In genomic region chr9:110748251-110748893, GRCh38 we compare ENCODE assay signal across 27 cellular contexts.
DNase-seq lines count a peak whose midpoint lies in the region; ATAC-seq and TF ChIP-seq lines count a peak whose summit lies in the region.
"Had no signal": no experiment of that assay in that cellular context is flagged by ENCODE, and none has a peak within 500 bp of the region (broad histone marks: within the 10 kb centered on the region; RNA-seq: fewer than 3 reads in every experiment).

No MANE protein-coding gene starts in this region.

- H3K27ac ChIP-seq in HEK293 (ENCODE audit: extremely low read depth, low read depth, low read length): no peak overlapping the region
- no peak overlapping the region for H3K27ac ChIP-seq in RWPE1
- peak overlapping the region; percentile 24 to 92 (median 52) for H3K27ac ChIP-seq in thyroid gland
- H3K27ac ChIP-seq: cardiac muscle cell, lower lobe of right lung, Peyer's patch, SK-N-MC, spleen, testis had no signal

- POLR2A ChIA-PET in HEK293 (lab: Yijun Ruan, JAX) (no interaction called here), RWPE1 (lab: Yijun Ruan, JAX; ENCODE audit: low non-redundant PET) (interaction anchor here (0.5 kb wide), 1 partner anchor 345 kb away, joined by 3 read pairs; no protein-coding TSS in a partner anchor)

- WGBS in thyroid gland, 2 donors: 53 to 54% methylated on average over 5 of the region's 5 CpGs

- H3K4me1 ChIP-seq in HEK293 (ENCODE audit: control insufficient read depth, insufficient read depth, low read length) (peaks cover 6% of the 10 kb centered on the region), thyroid gland (peaks cover 34 to 46% of the 10 kb centered on the region in 2 donors)
- H3K4me1 ChIP-seq: Peyer's patch, spleen had no signal

- no peaks in the 10 kb centered on the region for H3K27me3 ChIP-seq in thyroid gland
- H3K27me3 ChIP-seq: cardiac muscle cell, Peyer's patch, spleen, testis had no signal

- H3K36me3 ChIP-seq in HEK293 (ENCODE audit: control insufficient read depth in 2 of 2, insufficient read depth in 1 of 2, low read length in 2 of 2) (no peaks in the 10 kb centered on the region), thyroid gland (no peaks in the 10 kb centered on the region)
- H3K36me3 ChIP-seq: cardiac muscle cell, lower lobe of right lung, Peyer's patch, spleen had no signal

- intact Hi-C loops in thyroid gland (cut with DNase I): no loop called here

- ATAC-seq in GM19023 (IDR thresholded peaks at IDR 0.05; ENCODE audit: unreplicated experiment): no peak
- ATAC-seq: HepG2, lower lobe of right lung, WTC11 had no signal

- peak; percentile 80 for DNase-seq in RWPE1 (ENCODE audit: low spot score)
- peak; percentile 94 for DNase-seq in epithelial cell of esophagus (ENCODE audit: low read depth)
- peak; percentile 40 to 49 for DNase-seq in thyroid gland
- no peak for DNase-seq in germinal center (ENCODE audit: low spot score)
- DNase-seq in 8988T: no peak
- DNase-seq: activated CD4-positive, alpha-beta memory T cell treated with anti-CD3 and anti-CD28 coated beads, Interleukin-2, amount 10 ng/mL, durations not matched to agents 7 days and 5 days; activated naive CD4-positive, alpha-beta T cell; activated T-cell treated with anti-CD3 and anti-CD28 coated beads for 4 hours; CD8-positive, alpha-beta memory T cell; DMS53; erythroblast; kidney; lower lobe of right lung; NCI-H1417; NCI-H524; NK-92 treated with Interleukin-12 subunit alpha and Interleukin-12 subunit beta, amount 100 ng/mL, for 24 hours; Peyer's patch; spleen; stimulated activated CD4-positive, alpha-beta T cell treated with anti-CD3 and anti-CD28 coated beads, Interleukin-4, amount 100 ng/mL, for 1 hour; stimulated activated naive CD4-positive, alpha-beta T cell; testis had no signal

- H3K9me3 ChIP-seq in HEK293 (ENCODE audit: control insufficient read depth, insufficient read depth, low read depth, low read length): no peaks in the 10 kb centered on the region
- H3K9me3 ChIP-seq in thyroid gland: no peaks in the 10 kb centered on the region
- H3K9me3 ChIP-seq: lower lobe of right lung, Peyer's patch, spleen, testis had no signal

- H3K4me3 ChIP-seq in HEK293 (ENCODE audit: low read depth, low read length) (no peak overlapping the region), epithelial cell of esophagus (ENCODE audit: low read length) (no peak overlapping the region), thyroid gland (replicated peaks in 1 of 3) (no peak overlapping the region)
- H3K4me3 ChIP-seq: cardiac muscle cell, lower lobe of right lung, Peyer's patch, SK-N-MC, spleen, testis had no signal

- CTCF ChIA-PET in HEK293 (lab: Yijun Ruan, JAX): no interaction called here
- CTCF ChIA-PET in RWPE1 (lab: Yijun Ruan, JAX): interaction anchor here (0.6 to 0.8 kb wide), 2 partner anchors 288 to 544 kb away, joined by 3 read pairs; no protein-coding TSS in a partner anchor

- TF ChIP-seq CTCF in HEK293 (tag by site-specific recombination; IDR thresholded peaks at IDR 0.05) (no peak), RWPE1 (conservative IDR thresholded peaks at IDR 0.05; ENCODE audit: low read depth) (no peak), epithelial cell of esophagus (IDR thresholded peaks at IDR 0.05; ENCODE audit: insufficient read depth, low read depth, low read length, missing control alignments) (no peak), thyroid gland (IDR thresholded peaks at IDR 0.05) (no peak)

- no peak for TF ChIP-seq POLR2A in thyroid gland (IDR thresholded peaks at IDR 0.05)

TF ChIP-seq in HEK293, 187 proteins besides CTCF, POLR2A, EP300 and RAD21:
- TF ChIP-seq WT1 (tag by site-specific recombination; IDR thresholded peaks at IDR 0.05) (no peak), ZNF510 (tag by site-specific recombination; IDR thresholded peaks at IDR 0.05; ENCODE audit: insufficient replicate concordance) (no peak), ZNF621 (tag by site-specific recombination; IDR thresholded peaks at IDR 0.05) (no peak), PRDM1 (tag by site-specific recombination; IDR thresholded peaks at IDR 0.05) (peak; percentile 48; the same call in 1 of the 2 replicates)
- TF ChIP-seq, protein P1, sequence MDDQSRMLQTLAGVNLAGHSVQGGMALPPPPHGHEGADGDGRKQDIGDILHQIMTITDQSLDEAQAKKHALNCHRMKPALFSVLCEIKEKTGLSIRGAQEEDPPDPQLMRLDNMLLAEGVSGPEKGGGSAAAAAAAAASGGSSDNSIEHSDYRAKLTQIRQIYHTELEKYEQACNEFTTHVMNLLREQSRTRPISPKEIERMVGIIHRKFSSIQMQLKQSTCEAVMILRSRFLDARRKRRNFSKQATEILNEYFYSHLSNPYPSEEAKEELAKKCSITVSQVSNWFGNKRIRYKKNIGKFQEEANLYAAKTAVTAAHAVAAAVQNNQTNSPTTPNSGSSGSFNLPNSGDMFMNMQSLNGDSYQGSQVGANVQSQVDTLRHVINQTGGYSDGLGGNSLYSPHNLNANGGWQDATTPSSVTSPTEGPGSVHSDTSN (CRISPR knock-in tag; IDR thresholded peaks at IDR 0.05): no peak

Comparison
In these comparisons a context has a peak if more than half of its experiments do, and no peak if none do; other contexts are left out.
1. H3K27ac ChIP-seq: peak in thyroid gland (3 of 3); none in HEK293 (single experiment) and RWPE1 (single experiment).
2. DNase-seq: peak in RWPE1 (single experiment), epithelial cell of esophagus (single experiment) and thyroid gland (2 of 2); none in germinal center (single experiment) and 8988T (single experiment).